Comparison of ENCODE assay signal across 27 cellular contexts in the genomic region with DNA sequence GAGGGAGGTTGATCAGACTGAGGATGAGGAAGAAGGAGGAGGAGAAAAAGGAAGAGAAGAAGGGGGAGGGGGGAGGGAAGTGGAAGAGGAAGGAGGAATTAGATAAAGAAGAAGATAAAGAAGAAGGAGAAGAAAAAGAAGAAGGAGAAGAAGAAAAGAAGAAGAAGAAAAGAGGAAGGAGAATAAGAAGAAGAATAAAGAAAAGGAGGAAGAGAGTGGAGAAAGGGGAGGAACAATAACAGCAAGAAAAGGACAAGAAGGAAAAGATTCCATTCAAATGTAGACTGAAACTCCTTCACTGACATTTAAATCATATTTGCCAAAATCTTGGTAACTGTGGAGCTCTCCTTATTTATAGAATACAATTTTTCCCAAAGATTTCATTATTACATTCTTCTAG. TPM values are rescaled to one million over a fixed set of nuclear protein-coding genes. Genes with fewer than 3 reads are reported as not detected.
"Had no signal": no experiment of that assay in that cellular context is flagged by ENCODE, and none has a peak within 500 bp of the region (broad histone marks: within the 10 kb centered on the region; RNA-seq: fewer than 3 reads in every experiment).

No MANE protein-coding gene starts in this region.

- FAIRE-seq: endometrium, islet of Langerhans, keratinocyte had no signal

- DNase-seq: colonic mucosa; cortex of kidney; effector CD8-positive, alpha-beta T cell; effector memory CD8-positive, alpha-beta T cell; endodermal cell; erythroblast; esophagus squamous epithelium; foreskin fibroblast; foreskin melanocyte; gastrocnemius medialis; glutamatergic neuron; head of caudate nucleus; heart right ventricle; hippocampal formation; left cardiac atrium; left lung; left ventricle myocardium superior; lower lobe of right lung; mesenchymal stem cell; mucosa of descending colon; naive B cell had no signal

- H3K4me3 ChIP-seq: colonic mucosa, esophagus squamous epithelium, gastrocnemius medialis, heart right ventricle, left lung, lower lobe of right lung, mucosa of descending colon had no signal

- H3K27me3 ChIP-seq: colonic mucosa, esophagus squamous epithelium, gastrocnemius medialis, heart right ventricle, left lung had no signal

- H3K9me3 ChIP-seq: colonic mucosa, esophagus squamous epithelium, gastrocnemius medialis, left lung, lower lobe of right lung, mucosa of descending colon had no signal

- H3K27ac ChIP-seq: colonic mucosa, epithelial cell of prostate, esophagus squamous epithelium, gastrocnemius medialis, heart right ventricle, left lung, lower lobe of right lung had no signal

- H3K36me3 ChIP-seq: colonic mucosa, esophagus squamous epithelium, gastrocnemius medialis, heart right ventricle, left lung, lower lobe of right lung had no signal

- ATAC-seq: effector memory CD8-positive, alpha-beta T cell; esophagus mucosa; gastrocnemius medialis; heart right ventricle; left cardiac atrium; left lung; left ventricle myocardium superior; lower lobe of right lung; mucosa of descending colon had no signal

- H3K4me1 ChIP-seq: colonic mucosa, gastrocnemius medialis had no signal

RNA-seq across cellular contexts. Expression of gene RCAN2, which starts 34.3 kb away (rescaled TPM):
- total RNA-seq: lung microvascular endothelial cell had no signal
- polyA plus RNA-seq: keratinocyte had no signal
